ENCODE assay signal across 7 cellular contexts in genomic region chr1:148302586-148303364, GRCh38.
DNase-seq lines count a peak whose midpoint lies in the region; ATAC-seq lines count a peak whose summit lies in the region.
"Not testable (repeated sequence)": the region's sequence is repeated elsewhere in the genome, so short reads cannot be mapped to it uniquely, and the experiment has no call there.

No MANE protein-coding gene starts in this region.

- WGBS in esophagus, 2 donors: 4 to 10% methylated on average over 11 to 17 of the region's 52 CpGs
- WGBS in mesendoderm (ENCODE audit: extremely low coverage, insufficient coverage, low lambda C conversion rate): no CpG with 5 or more reads among the region's 52 CpGs

- DNase-seq in T-helper 17 cell: peak in 2 of 3 donors; percentile 28 to 51
- peak; percentile 39 for DNase-seq in activated effector memory CD4-positive, alpha-beta T cell treated with Interleukin-2 at 50 U/mL for 16 hours
- not testable (repeated sequence) for DNase-seq in mesendoderm
- DNase-seq in stimulated activated CD4-positive, alpha-beta T cell treated with anti-CD3 and anti-CD28 coated beads, Interleukin-15, amount 100 ng/mL, for 48 hours (ENCODE audit: low read depth in 2 of 2): peak; percentile 59 to 68

- peak overlapping the region; percentile 36 for H3K56ac ChIP-seq in mesendoderm (ENCODE audit: low read length)

- H3K36me3 Mint-ChIP-seq in T-helper 17 cell (ENCODE audit: low read depth): not testable (repeated sequence)

- not testable (repeated sequence) for H4K5ac ChIP-seq in mesendoderm (ENCODE audit: low read length)

- H4K8ac ChIP-seq in mesendoderm (ENCODE audit: low read depth, low read length): not testable (repeated sequence)

- H3K4me1 Mint-ChIP-seq in T-helper 17 cell: peaks cover 10% of the 10 kb centered on the region

- H2BK5ac ChIP-seq in mesendoderm (ENCODE audit: low read length): not testable (repeated sequence)

- not testable (repeated sequence) for H3K4me1 ChIP-seq in esophagus (ENCODE audit: control insufficient read depth in 2 of 2, insufficient read depth in 2 of 2, low read length in 1 of 2); mesendoderm (ENCODE audit: control insufficient read depth, low read depth, low read length)

- not testable (repeated sequence) for H3K27ac ChIP-seq in esophagus (ENCODE audit: low read depth in 2 of 2, low read length in 1 of 2); mesendoderm (ENCODE audit: low read depth, low read length)

- ATAC-seq in GM19351 (IDR thresholded peaks at IDR 0.05; ENCODE audit: unreplicated experiment) (peak; percentile 88), HG03064 (IDR thresholded peaks at IDR 0.05; ENCODE audit: low read depth, unreplicated experiment) (peak; percentile 83), T-helper 17 cell (peak; percentile 91)

- not testable (repeated sequence) for H3K23ac ChIP-seq in mesendoderm (ENCODE audit: low read length)

- peak overlapping the region; percentile 12 to 38 for H3K4me3 ChIP-seq in esophagus (ENCODE audit: low read depth in 1 of 2, low read length in 2 of 2)
- H3K4me3 ChIP-seq in mesendoderm (ENCODE audit: low read length): not testable (repeated sequence)

- peak overlapping the region; percentile 88 for H3K27ac Mint-ChIP-seq in T-helper 17 cell

- peak overlapping the region; percentile 21 for H3K9ac ChIP-seq in mesendoderm (ENCODE audit: low read length)

- H2BK15ac ChIP-seq in mesendoderm (replicated peaks; ENCODE audit: low read depth): not testable (repeated sequence)

- not testable (repeated sequence) for H3K9me3 ChIP-seq in T-helper 17 cell (ENCODE audit: control insufficient read depth, low read length, poor library complexity, severe bottlenecking); esophagus (ENCODE audit: control insufficient read depth in 2 of 2, insufficient read depth in 1 of 2, low read depth in 1 of 2, low read length in 1 of 2)

- not testable (repeated sequence) for H3K4ac ChIP-seq in mesendoderm (ENCODE audit: low read depth, low read length)

- H3K18ac ChIP-seq in mesendoderm (ENCODE audit: low read length): not testable (repeated sequence)

- not testable (repeated sequence) for H3K79me2 ChIP-seq in mesendoderm (ENCODE audit: control insufficient read depth, insufficient read depth, low read length)

- not testable (repeated sequence) for H3K27me3 ChIP-seq in esophagus (ENCODE audit: control insufficient read depth in 1 of 2, insufficient read depth in 2 of 2, low read length in 2 of 2); mesendoderm (ENCODE audit: insufficient read depth, low read length, poor library complexity)

- H2BK120ac ChIP-seq in mesendoderm (ENCODE audit: low read depth, low read length): not testable (repeated sequence)

- not testable (repeated sequence) for H2AK5ac ChIP-seq in mesendoderm (ENCODE audit: low read length)

- H3K4me3 Mint-ChIP-seq in T-helper 17 cell: peak overlapping the region; percentile 84

- H3K36me3 ChIP-seq in esophagus (ENCODE audit: control insufficient read depth in 2 of 2, insufficient read depth in 2 of 2, low read length in 1 of 2); mesendoderm (ENCODE audit: control insufficient read depth, insufficient read depth, low read length): not testable (repeated sequence)

- peaks cover 30% of the 10 kb centered on the region for H3K27me3 Mint-ChIP-seq in T-helper 17 cell

- not testable (repeated sequence) for H3K79me1 ChIP-seq in mesendoderm (ENCODE audit: low read length)

- H3K4me2 ChIP-seq in mesendoderm (ENCODE audit: low read length): not testable (repeated sequence)
